In genomic region chr15:41827290-41827879, GRCh38 we compare ENCODE assay signal across 8 cellular contexts. TPM values are rescaled to one million over a fixed set of nuclear protein-coding genes. Genes with fewer than 3 reads are reported as not detected.
DNase-seq lines count a peak whose midpoint lies in the region; ATAC-seq lines count a peak whose summit lies in the region.

No MANE protein-coding gene starts in this region.

- intact Hi-C loops in Right ventricle myocardium superior (cut with DNase I): no loop called here
- intact Hi-C loops in sciatic nerve (cut with DNase I): no loop called here

- H3K36me3 Mint-ChIP-seq in activated T-helper 17 cell treated with anti-CD3 and anti-CD28 coated beads, Interleukin-2, amount 50 U/mL, for 72 hours (ENCODE audit: low read depth): peaks cover 10% of the 10 kb centered on the region

- H3K4me3 Mint-ChIP-seq in activated T-helper 17 cell treated with anti-CD3 and anti-CD28 coated beads, Interleukin-2, amount 50 U/mL, for 72 hours: peak overlapping the region; percentile 86

- peak; percentile 10 for DNase-seq in EL
- DNase-seq in HT-29 (ENCODE audit: low spot score): peak; percentile 12
- DNase-seq in Right ventricle myocardium superior: no peak
- DNase-seq in sciatic nerve (ENCODE audit: low spot score): no peak
- DNase-seq in SW 1271 (lab: John Stamatoyannopoulos, UW): no peak
- DNase-seq in OCI-M1 (lab: John Stamatoyannopoulos, UW): no peak
- DNase-seq in DMS153 (lab: John Stamatoyannopoulos, UW): no peak

- H3K27me3 Mint-ChIP-seq in activated T-helper 17 cell treated with anti-CD3 and anti-CD28 coated beads, Interleukin-2, amount 50 U/mL, for 72 hours: no peaks in the 10 kb centered on the region

- H3K4me1 Mint-ChIP-seq in activated T-helper 17 cell treated with anti-CD3 and anti-CD28 coated beads, Interleukin-2, amount 50 U/mL, for 72 hours: peaks cover 16% of the 10 kb centered on the region

- no peak overlapping the region for H3K27ac Mint-ChIP-seq in activated T-helper 17 cell treated with anti-CD3 and anti-CD28 coated beads, Interleukin-2, amount 50 U/mL, for 72 hours

- H3K9me3 Mint-ChIP-seq in activated T-helper 17 cell treated with anti-CD3 and anti-CD28 coated beads, Interleukin-2, amount 50 U/mL, for 72 hours: no peaks in the 10 kb centered on the region

- peak; percentile 8 for ATAC-seq in activated T-helper 17 cell treated with anti-CD3 and anti-CD28 coated beads, Interleukin-2, amount 50 U/mL, for 72 hours (replicated peaks)
- ATAC-seq in Right ventricle myocardium superior (ENCODE audit: poor library complexity) (peak; percentile 12), sciatic nerve (peak; percentile 5)

RNA-seq across cellular contexts. Expression of gene JMJD7, which starts 0.5 kb away (rescaled TPM):
- total RNA-seq in HT-29 (2014; rRNA removed; shearing (Covaris generic)): 14.1 and 16.2 TPM in 2 replicates
- 10 to 100 TPM; 12.0 to 16.6 TPM for total RNA-seq in activated T-helper 17 cell treated with anti-CD3 and anti-CD28 coated beads, Interleukin-2, amount 50 U/mL, for 72 hours
- 14.3 TPM for total RNA-seq in Right ventricle myocardium superior
- 18.5 TPM for total RNA-seq in sciatic nerve

RNA-seq across cellular contexts. Expression of gene PLA2G4B, which starts 11.3 kb away (rescaled TPM):
- total RNA-seq in HT-29 (2014; rRNA removed; shearing (Covaris generic)): 3.7 and 4.6 TPM in 2 replicates
- total RNA-seq in activated T-helper 17 cell treated with anti-CD3 and anti-CD28 coated beads, Interleukin-2, amount 50 U/mL, for 72 hours: 1 to 10 TPM; 2.7 to 8.3 TPM
- total RNA-seq in Right ventricle myocardium superior (3.6 TPM), sciatic nerve (9.8 TPM)

RNA-seq across cellular contexts. Expression of gene MAPKBP1, which starts 53.1 kb away (rescaled TPM):
- 13.1 and 15.4 TPM in 2 replicates for total RNA-seq in HT-29 (2014; rRNA removed; shearing (Covaris generic))
- total RNA-seq in activated T-helper 17 cell treated with anti-CD3 and anti-CD28 coated beads, Interleukin-2, amount 50 U/mL, for 72 hours: 10 to 100 TPM; 33.7 to 45.5 TPM
- total RNA-seq in Right ventricle myocardium superior: 15.1 TPM
- 54.3 TPM for total RNA-seq in sciatic nerve

Comparison
In these comparisons a context has a peak if more than half of its experiments do, and no peak if none do; other contexts are left out.
1. DNase-seq: peak in EL (single experiment) and HT-29 (single experiment); none in Right ventricle myocardium superior (single experiment), sciatic nerve (single experiment), SW 1271 (0 of 2), OCI-M1 (single experiment) and DMS153 (single experiment).
2. Peak in every context shown above with its lines, with median percentiles within 50 percentile points of each other: ATAC-seq.